ENCODE assay signal across 1 cellular context in genomic region chr17:7833011-7833794, GRCh38.
TF ChIP-seq lines count a peak whose summit lies in the region.

No MANE protein-coding gene starts in this region.

TF ChIP-seq in endothelial cell of umbilical vein, 7 proteins besides CTCF, POLR2A, EP300 and RAD21:
- no peak for TF ChIP-seq POLR2AphosphoS5 (IDR thresholded peaks at IDR 0.05; ENCODE audit: insufficient read depth, low read depth, low read length)
- TF ChIP-seq EZH2 (IDR thresholded peaks at IDR 0.05; ENCODE audit: borderline replicate concordance, low read depth, low read length, severe bottlenecking): no peak
- TF ChIP-seq GATA2 (IDR thresholded peaks at IDR 0.05; ENCODE audit: insufficient read depth, insufficient read length, low read depth, low read length): no peak
- no peak for TF ChIP-seq MYC (IDR thresholded peaks at IDR 0.05; ENCODE audit: low read depth, low read length)
- no peak for TF ChIP-seq JUN (IDR thresholded peaks at IDR 0.05; ENCODE audit: borderline replicate concordance, insufficient read depth, insufficient read length, low read depth)
- TF ChIP-seq, protein P1, sequence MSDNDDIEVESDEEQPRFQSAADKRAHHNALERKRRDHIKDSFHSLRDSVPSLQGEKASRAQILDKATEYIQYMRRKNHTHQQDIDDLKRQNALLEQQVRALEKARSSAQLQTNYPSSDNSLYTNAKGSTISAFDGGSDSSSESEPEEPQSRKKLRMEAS (IDR thresholded peaks at IDR 0.05; ENCODE audit: insufficient read depth, insufficient read length): no peak
- TF ChIP-seq FOS (IDR thresholded peaks at IDR 0.05; ENCODE audit: borderline replicate concordance, insufficient read depth, low read length): no peak
